1 cellular context compared by ENCODE assay signal in the genomic region with DNA sequence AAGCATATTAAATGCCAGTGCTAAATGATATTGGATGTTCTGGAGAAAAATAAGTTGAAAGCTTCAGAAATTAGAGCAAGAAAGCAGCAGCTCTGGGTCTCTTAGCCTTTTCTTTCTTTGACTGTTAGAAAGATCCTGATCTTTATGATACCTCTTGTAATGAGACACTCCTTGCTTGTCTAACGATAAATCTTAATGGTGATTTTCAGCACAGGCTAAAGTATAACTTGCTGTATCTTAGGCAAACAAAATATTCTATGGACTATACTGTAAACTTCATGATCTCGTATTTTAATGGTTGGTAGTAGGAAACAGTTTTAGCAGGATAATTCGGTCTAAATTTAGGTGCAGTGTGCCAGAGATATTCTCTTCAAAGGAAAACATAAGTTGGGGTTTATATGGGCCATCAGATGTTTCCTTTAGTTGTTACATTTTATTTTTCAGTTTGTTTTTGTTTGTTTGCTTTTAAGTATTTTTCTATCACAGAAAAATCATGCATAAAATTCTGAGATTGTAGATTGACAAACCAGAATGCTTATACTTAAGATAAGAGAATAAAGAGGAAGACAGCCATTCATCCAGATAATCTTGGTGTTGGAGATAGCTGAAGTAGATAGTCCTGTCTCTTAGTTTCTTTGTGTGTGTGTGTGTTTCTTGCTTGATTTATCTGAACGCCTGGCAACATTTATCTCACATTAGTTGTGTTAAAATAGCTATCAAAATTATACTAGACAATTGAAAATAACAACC.
TF ChIP-seq lines count a peak whose summit lies in the region.

No MANE protein-coding gene starts in this region.

TF ChIP-seq in GM23338, 12 proteins besides CTCF, POLR2A, EP300 and RAD21:
- TF ChIP-seq, protein P1, sequence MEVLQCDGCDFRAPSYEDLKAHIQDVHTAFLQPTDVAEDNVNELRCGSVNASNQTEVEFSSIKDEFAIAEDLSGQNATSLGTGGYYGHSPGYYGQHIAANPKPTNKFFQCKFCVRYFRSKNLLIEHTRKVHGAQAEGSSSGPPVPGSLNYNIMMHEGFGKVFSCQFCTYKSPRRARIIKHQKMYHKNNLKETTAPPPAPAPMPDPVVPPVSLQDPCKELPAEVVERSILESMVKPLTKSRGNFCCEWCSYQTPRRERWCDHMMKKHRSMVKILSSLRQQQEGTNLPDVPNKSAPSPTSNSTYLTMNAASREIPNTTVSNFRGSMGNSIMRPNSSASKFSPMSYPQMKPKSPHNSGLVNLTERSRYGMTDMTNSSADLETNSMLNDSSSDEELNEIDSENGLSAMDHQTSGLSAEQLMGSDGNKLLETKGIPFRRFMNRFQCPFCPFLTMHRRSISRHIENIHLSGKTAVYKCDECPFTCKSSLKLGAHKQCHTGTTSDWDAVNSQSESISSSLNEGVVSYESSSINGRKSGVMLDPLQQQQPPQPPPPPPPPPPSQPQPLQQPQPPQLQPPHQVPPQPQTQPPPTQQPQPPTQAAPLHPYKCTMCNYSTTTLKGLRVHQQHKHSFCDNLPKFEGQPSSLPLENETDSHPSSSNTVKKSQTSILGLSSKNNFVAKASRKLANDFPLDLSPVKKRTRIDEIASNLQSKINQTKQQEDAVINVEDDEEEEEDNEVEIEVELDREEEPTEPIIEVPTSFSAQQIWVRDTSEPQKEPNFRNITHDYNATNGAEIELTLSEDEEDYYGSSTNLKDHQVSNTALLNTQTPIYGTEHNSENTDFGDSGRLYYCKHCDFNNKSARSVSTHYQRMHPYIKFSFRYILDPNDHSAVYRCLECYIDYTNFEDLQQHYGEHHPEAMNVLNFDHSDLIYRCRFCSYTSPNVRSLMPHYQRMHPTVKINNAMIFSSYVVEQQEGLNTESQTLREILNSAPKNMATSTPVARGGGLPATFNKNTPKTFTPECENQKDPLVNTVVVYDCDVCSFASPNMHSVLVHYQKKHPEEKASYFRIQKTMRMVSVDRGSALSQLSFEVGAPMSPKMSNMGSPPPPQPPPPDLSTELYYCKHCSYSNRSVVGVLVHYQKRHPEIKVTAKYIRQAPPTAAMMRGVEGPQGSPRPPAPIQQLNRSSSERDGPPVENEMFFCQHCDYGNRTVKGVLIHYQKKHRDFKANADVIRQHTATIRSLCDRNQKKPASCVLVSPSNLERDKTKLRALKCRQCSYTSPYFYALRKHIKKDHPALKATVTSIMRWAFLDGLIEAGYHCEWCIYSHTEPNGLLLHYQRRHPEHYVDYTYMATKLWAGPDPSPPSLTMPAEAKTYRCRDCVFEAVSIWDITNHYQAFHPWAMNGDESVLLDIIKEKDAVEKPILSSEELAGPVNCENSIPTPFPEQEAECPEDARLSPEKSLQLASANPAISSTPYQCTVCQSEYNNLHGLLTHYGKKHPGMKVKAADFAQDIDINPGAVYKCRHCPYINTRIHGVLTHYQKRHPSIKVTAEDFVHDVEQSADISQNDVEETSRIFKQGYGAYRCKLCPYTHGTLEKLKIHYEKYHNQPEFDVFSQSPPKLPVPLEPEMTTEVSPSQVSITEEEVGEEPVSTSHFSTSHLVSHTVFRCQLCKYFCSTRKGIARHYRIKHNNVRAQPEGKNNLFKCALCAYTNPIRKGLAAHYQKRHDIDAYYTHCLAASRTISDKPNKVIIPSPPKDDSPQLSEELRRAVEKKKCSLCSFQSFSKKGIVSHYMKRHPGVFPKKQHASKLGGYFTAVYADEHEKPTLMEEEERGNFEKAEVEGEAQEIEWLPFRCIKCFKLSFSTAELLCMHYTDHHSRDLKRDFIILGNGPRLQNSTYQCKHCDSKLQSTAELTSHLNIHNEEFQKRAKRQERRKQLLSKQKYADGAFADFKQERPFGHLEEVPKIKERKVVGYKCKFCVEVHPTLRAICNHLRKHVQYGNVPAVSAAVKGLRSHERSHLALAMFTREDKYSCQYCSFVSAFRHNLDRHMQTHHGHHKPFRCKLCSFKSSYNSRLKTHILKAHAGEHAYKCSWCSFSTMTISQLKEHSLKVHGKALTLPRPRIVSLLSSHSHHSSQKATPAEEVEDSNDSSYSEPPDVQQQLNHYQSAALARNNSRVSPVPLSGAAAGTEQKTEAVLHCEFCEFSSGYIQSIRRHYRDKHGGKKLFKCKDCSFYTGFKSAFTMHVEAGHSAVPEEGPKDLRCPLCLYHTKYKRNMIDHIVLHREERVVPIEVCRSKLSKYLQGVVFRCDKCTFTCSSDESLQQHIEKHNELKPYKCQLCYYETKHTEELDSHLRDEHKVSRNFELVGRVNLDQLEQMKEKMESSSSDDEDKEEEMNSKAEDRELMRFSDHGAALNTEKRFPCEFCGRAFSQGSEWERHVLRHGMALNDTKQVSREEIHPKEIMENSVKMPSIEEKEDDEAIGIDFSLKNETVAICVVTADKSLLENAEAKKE (CRISPR knock-in tag; IDR thresholded peaks at IDR 0.05), result no peak
- TF ChIP-seq ZNF331 (CRISPR knock-in tag; IDR thresholded peaks at IDR 0.05; ENCODE audit: low read depth), result no peak
- no peak for TF ChIP-seq POLR2AphosphoS5 (IDR thresholded peaks at IDR 0.05; ENCODE audit: low read depth)
- no peak for TF ChIP-seq ZNF114 (CRISPR knock-in tag; IDR thresholded peaks at IDR 0.05)
- TF ChIP-seq EZH2 (IDR thresholded peaks at IDR 0.05; ENCODE audit: low read depth, unreplicated experiment), result no peak
- no peak for TF ChIP-seq STAT1 (IDR thresholded peaks at IDR 0.05; ENCODE audit: unreplicated experiment)
- TF ChIP-seq, protein P2, sequence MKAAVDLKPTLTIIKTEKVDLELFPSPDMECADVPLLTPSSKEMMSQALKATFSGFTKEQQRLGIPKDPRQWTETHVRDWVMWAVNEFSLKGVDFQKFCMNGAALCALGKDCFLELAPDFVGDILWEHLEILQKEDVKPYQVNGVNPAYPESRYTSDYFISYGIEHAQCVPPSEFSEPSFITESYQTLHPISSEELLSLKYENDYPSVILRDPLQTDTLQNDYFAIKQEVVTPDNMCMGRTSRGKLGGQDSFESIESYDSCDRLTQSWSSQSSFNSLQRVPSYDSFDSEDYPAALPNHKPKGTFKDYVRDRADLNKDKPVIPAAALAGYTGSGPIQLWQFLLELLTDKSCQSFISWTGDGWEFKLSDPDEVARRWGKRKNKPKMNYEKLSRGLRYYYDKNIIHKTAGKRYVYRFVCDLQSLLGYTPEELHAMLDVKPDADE (IDR thresholded peaks at IDR 0.05), result no peak
- no peak for TF ChIP-seq EZH2phosphoT487 (IDR thresholded peaks at IDR 0.05; ENCODE audit: unreplicated experiment)
- TF ChIP-seq JUNB (IDR thresholded peaks at IDR 0.05; ENCODE audit: unreplicated experiment), result no peak
- TF ChIP-seq CREB1 (CRISPR knock-in tag; IDR thresholded peaks at IDR 0.05; ENCODE audit: low read depth), result no peak
- no peak for TF ChIP-seq NANOG (IDR thresholded peaks at IDR 0.05; ENCODE audit: borderline replicate concordance)
